8 cellular contexts compared by ENCODE assay signal in genomic region chr5:113022661-113023060, GRCh38. TPM values are rescaled to one million over a fixed set of nuclear protein-coding genes. Genes with fewer than 3 reads are reported as not detected.
DNase-seq lines count a peak whose midpoint lies in the region; ATAC-seq, FAIRE-seq and TF ChIP-seq lines count a peak whose summit lies in the region.

No MANE protein-coding gene starts in this region.

- H4K20me1 ChIP-seq in astrocyte (ENCODE audit: insufficient read depth, low read length): no peaks in the 10 kb centered on the region

- H3K4me1 ChIP-seq in astrocyte (ENCODE audit: insufficient read depth, low read length) (peaks cover 39% of the 10 kb centered on the region), SJCRH30 (no peaks in the 10 kb centered on the region)

- no peak for TF ChIP-seq CTCF in astrocyte (IDR thresholded peaks at IDR 0.05; ENCODE audit: insufficient read depth, low read depth, low read length)

- H3K27ac ChIP-seq in astrocyte (ENCODE audit: low read depth, low read length) (no peak overlapping the region), SJCRH30 (no peak overlapping the region)

- H3K27me3 Mint-ChIP-seq in astrocyte (ENCODE audit: low read depth, unreplicated experiment): no peaks in the 10 kb centered on the region

- H3K4me1 Mint-ChIP-seq in astrocyte (ENCODE audit: low read depth, unreplicated experiment): peaks cover 35% of the 10 kb centered on the region

- H3K79me2 ChIP-seq in astrocyte (ENCODE audit: insufficient read depth, low read length): peaks cover 6% of the 10 kb centered on the region

- peak; percentile 73 for FAIRE-seq in astrocyte (lab: Jason Lieb, UNC)

- H3K36me3 ChIP-seq in astrocyte (ENCODE audit: insufficient read depth, low read length) (peaks cover 6% of the 10 kb centered on the region), SJCRH30 (peaks cover 48% of the 10 kb centered on the region)

- peak overlapping the region; percentile 4 for H3K9ac ChIP-seq in astrocyte (ENCODE audit: low read length)

- H3K4me3 ChIP-seq in astrocyte (ENCODE audit: insufficient read depth, low read depth, low read length) (no peak overlapping the region), SJCRH30 (no peak overlapping the region)

- no peak for TF ChIP-seq POLR2A in erythroblast (IDR thresholded peaks at IDR 0.05; ENCODE audit: low read length)

- no peaks in the 10 kb centered on the region for H3K27me3 ChIP-seq in astrocyte (ENCODE audit: insufficient read depth, low read length)
- no peaks in the 10 kb centered on the region for H3K27me3 ChIP-seq in SJCRH30

- H3K27ac Mint-ChIP-seq in astrocyte (ENCODE audit: unreplicated experiment): no peak overlapping the region

- H3K4me2 ChIP-seq in astrocyte (ENCODE audit: low read length): peak overlapping the region; percentile 48

- H3K9me3 ChIP-seq in astrocyte (ENCODE audit: insufficient read depth, low read depth, low read length) (no peaks in the 10 kb centered on the region), SJCRH30 (replicated peaks) (no peaks in the 10 kb centered on the region)

- peak; percentile 17 for DNase-seq in CD1c-positive myeloid dendritic cell (ENCODE audit: extremely low spot score)
- peak; percentile 59 for DNase-seq in astrocyte (ENCODE audit: low read depth)
- DNase-seq in SJCRH30: no peak
- no peak for DNase-seq in erythroblast (lab: John Stamatoyannopoulos, UW)
- DNase-seq in stimulated activated CD4-positive, alpha-beta T cell treated with anti-CD3 and anti-CD28 coated beads, Interleukin-2, amount 100 ng/mL, for 24 hours: no peak
- no peak for DNase-seq in ureter (ENCODE audit: low spot score)

- ATAC-seq in GM19463 (IDR thresholded peaks at IDR 0.05; ENCODE audit: unreplicated experiment) (peak; percentile 86), HG03457 (IDR thresholded peaks at IDR 0.05; ENCODE audit: unreplicated experiment) (peak; percentile 57)

- H3K36me3 Mint-ChIP-seq in astrocyte (ENCODE audit: low read depth, unreplicated experiment): peaks cover 17% of the 10 kb centered on the region

- no peak overlapping the region for H3K4me3 Mint-ChIP-seq in astrocyte (ENCODE audit: unreplicated experiment)

- H2AFZ ChIP-seq in astrocyte (ENCODE audit: low read depth, low read length): no peak overlapping the region

- no peaks in the 10 kb centered on the region for H3K9me3 Mint-ChIP-seq in astrocyte (ENCODE audit: unreplicated experiment)

RNA-seq across cellular contexts. Expression of gene DCP2, which starts 46.1 kb away (rescaled TPM):
- total RNA-seq in astrocyte (39.8 and 48.9 TPM in 2 replicates), ureter (42.2 TPM)
- total RNA-seq in SJCRH30 (2014; rRNA removed; shearing (Covaris generic)): 84.7 and 91.3 TPM in 2 replicates

Comparison
In these comparisons a context has a peak if more than half of its experiments do, and no peak if none do; other contexts are left out.
1. DNase-seq: peak in CD1c-positive myeloid dendritic cell (single experiment) and astrocyte (single experiment); none in SJCRH30 (0 of 2), erythroblast (0 of 2), stimulated activated CD4-positive, alpha-beta T cell treated with anti-CD3 and anti-CD28 coated beads, Interleukin-2, amount 100 ng/mL, for 24 hours (0 of 2) and ureter (single experiment).